Comparison of ENCODE assay signal across 1 cellular context in the genomic region with DNA sequence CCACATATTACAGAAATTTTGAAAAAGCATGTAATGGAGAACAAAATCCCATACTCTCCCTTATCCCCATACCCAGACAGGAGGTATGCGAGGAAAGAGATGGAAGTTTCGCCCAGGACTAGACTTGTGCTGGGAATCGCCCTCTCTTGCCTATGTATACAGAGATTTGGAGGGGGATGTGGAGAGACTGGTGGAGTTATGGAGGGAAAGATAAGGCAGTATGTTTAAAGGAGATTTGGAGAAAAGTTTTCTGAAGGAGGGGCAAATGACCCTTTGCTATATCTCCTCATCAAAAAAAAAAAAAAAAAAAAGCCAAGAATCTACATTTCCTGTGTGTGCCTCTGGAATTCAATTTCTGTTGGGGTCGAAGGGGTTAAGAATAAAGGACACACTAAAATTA.
TF ChIP-seq lines count a peak whose summit lies in the region.

No MANE protein-coding gene starts in this region.

TF ChIP-seq in HepG2, 621 proteins besides CTCF, POLR2A, EP300 and RAD21 (continued from another document):
- TF ChIP-seq THRA (CRISPR knock-in tag; IDR thresholded peaks at IDR 0.05; ENCODE audit: borderline replicate concordance) (no peak), PITX1 (CRISPR knock-in tag; IDR thresholded peaks at IDR 0.05) (no peak), ARHGAP35 (CRISPR knock-in tag; IDR thresholded peaks at IDR 0.05; ENCODE audit: borderline replicate concordance) (no peak)
TF ChIP-seq in HepG2: peak in this region for 0.
